In genomic region chr4:67020079-67020807, GRCh38 we compare ENCODE assay signal across 2 cellular contexts.
TF ChIP-seq lines count a peak whose summit lies in the region.

No MANE protein-coding gene starts in this region.

TF ChIP-seq in endothelial cell of umbilical vein, 7 proteins besides CTCF, POLR2A, EP300 and RAD21:
- TF ChIP-seq MYC (IDR thresholded peaks at IDR 0.05; ENCODE audit: low read depth, low read length), result no peak
- no peak for TF ChIP-seq EZH2 (IDR thresholded peaks at IDR 0.05; ENCODE audit: borderline replicate concordance, low read depth, low read length, severe bottlenecking)
- TF ChIP-seq GATA2 (IDR thresholded peaks at IDR 0.05; ENCODE audit: insufficient read depth, insufficient read length, low read depth, low read length), result no peak

TF ChIP-seq in neural cell, 6 proteins besides CTCF, POLR2A, EP300 and RAD21:
- TF ChIP-seq SMC3 (conservative IDR thresholded peaks at IDR 0.05; ENCODE audit: poor library complexity) (no peak), TAF1 (IDR thresholded peaks at IDR 0.05; ENCODE audit: low read depth) (no peak), POLR2AphosphoS5 (IDR thresholded peaks at IDR 0.05) (no peak), REST (IDR thresholded peaks at IDR 0.05; ENCODE audit: borderline replicate concordance) (no peak), EZH2 (IDR thresholded peaks at IDR 0.05; ENCODE audit: borderline replicate concordance, insufficient read depth, low read length, poor library complexity, severe bottlenecking) (no peak), MXI1 (conservative IDR thresholded peaks at IDR 0.05; ENCODE audit: poor library complexity, severe bottlenecking) (no peak)
